In genomic region chr2:234763051-234763909, GRCh38 we compare ENCODE assay signal across 17 cellular contexts.
DNase-seq lines count a peak whose midpoint lies in the region; ATAC-seq lines count a peak whose summit lies in the region.
"Had no signal": no experiment of that assay in that cellular context is flagged by ENCODE, and none has a peak within 500 bp of the region (broad histone marks: within the 10 kb centered on the region; RNA-seq: fewer than 3 reads in every experiment).

No MANE protein-coding gene starts in this region.

- 17 to 19% methylated on average over 14 of the region's 14 CpGs for WGBS in GM23248 (ENCODE audit: low coverage in 1 of 2, low lambda C conversion rate in 2 of 2, missing lambda C conversion rate in 2 of 2), 2 experiments

- no peaks in the 10 kb centered on the region for H3K36me3 Mint-ChIP-seq in activated naive CD8-positive, alpha-beta T cell treated with anti-CD3 and anti-CD28 coated beads, Interleukin-2, amount 50 U/mL, for 24 hours (ENCODE audit: low read depth)
- H3K36me3 Mint-ChIP-seq: CD14-positive monocyte had no signal

- peak overlapping the region; percentile 23 for H3K4me3 ChIP-seq in GM23248
- H3K4me3 ChIP-seq: sigmoid colon had no signal

- H3F3A ChIP-seq in GM23248 (ENCODE audit: insufficient read depth) = peaks cover 23% of the 10 kb centered on the region

- H3K9me3 ChIP-seq in GM23248 (ENCODE audit: low read depth) = no peaks in the 10 kb centered on the region
- H3K9me3 ChIP-seq: sigmoid colon had no signal

- H3K9ac ChIP-seq in GM23248 = peak overlapping the region; percentile 35; the same call in 1 of the 2 replicates

- ATAC-seq in HG03108 (IDR thresholded peaks at IDR 0.05; ENCODE audit: unreplicated experiment) (no peak), GM21528 (IDR thresholded peaks at IDR 0.05; ENCODE audit: low FRiP score, unreplicated experiment) (no peak)
- ATAC-seq in activated naive CD8-positive, alpha-beta T cell treated with anti-CD3 and anti-CD28 coated beads, Interleukin-2, amount 50 U/mL, for 24 hours = no peak
- ATAC-seq: activated CD8-positive, alpha-beta T cell treated with anti-CD3 and anti-CD28 coated beads, Interleukin-2, amount 10 ng/mL, durations not matched to agents 7 days and 5 days had no signal

- H3K27ac ChIP-seq in GM23248 = peak overlapping the region; percentile 75
- H3K27ac ChIP-seq: sigmoid colon had no signal

- peak overlapping the region; percentile 46; the same call in 1 of the 2 replicates for H2AFZ ChIP-seq in GM23248

- peaks cover 8% of the 10 kb centered on the region; the same call in 1 of the 2 replicates for H3K9me2 ChIP-seq in GM23248 (ENCODE audit: insufficient read depth)

- peaks cover 9% of the 10 kb centered on the region for H3K27me3 Mint-ChIP-seq in activated naive CD8-positive, alpha-beta T cell treated with anti-CD3 and anti-CD28 coated beads, Interleukin-2, amount 50 U/mL, for 24 hours

- in situ Hi-C loops in GM23248 (cut with MboI) = no loop called here

- H3K4me1 ChIP-seq in GM23248 (ENCODE audit: insufficient read depth) = peaks cover 29% of the 10 kb centered on the region

- no peaks in the 10 kb centered on the region for H3K27me3 ChIP-seq in GM23248 (replicated peaks; ENCODE audit: insufficient read depth)
- H3K27me3 ChIP-seq: sigmoid colon had no signal

- H4K20me1 ChIP-seq in GM23248 (ENCODE audit: insufficient read depth) = no peaks in the 10 kb centered on the region

- H3K9me3 Mint-ChIP-seq in activated naive CD8-positive, alpha-beta T cell treated with anti-CD3 and anti-CD28 coated beads, Interleukin-2, amount 50 U/mL, for 24 hours = peaks cover 3% of the 10 kb centered on the region

- H3K4me1 Mint-ChIP-seq in activated naive CD8-positive, alpha-beta T cell treated with anti-CD3 and anti-CD28 coated beads, Interleukin-2, amount 50 U/mL, for 24 hours = no peaks in the 10 kb centered on the region
- H3K4me1 Mint-ChIP-seq: CD14-positive monocyte had no signal

- no peak overlapping the region for H3K27ac Mint-ChIP-seq in activated naive CD8-positive, alpha-beta T cell treated with anti-CD3 and anti-CD28 coated beads, Interleukin-2, amount 50 U/mL, for 24 hours
- H3K27ac Mint-ChIP-seq: activated CD8-positive, alpha-beta T cell treated with anti-CD3 and anti-CD28 coated beads, Interleukin-2, amount 10 ng/mL, durations not matched to agents 7 days and 5 days; activated T-helper 1 cell treated with anti-CD3 and anti-CD28 coated beads, Interleukin-12 subunit alpha, Interleukin-12 subunit beta, Interleukin-2, Interleukin-4 antibody, amounts not matched to agents 30 ng/mL and 10 ng/mL and 1 ng/mL, durations not matched to agents 14 hours and 24 hours and 36 hours had no signal

- H3K79me2 ChIP-seq in GM23248 (ENCODE audit: insufficient read depth) = no peaks in the 10 kb centered on the region

- H3K4me3 Mint-ChIP-seq in activated naive CD8-positive, alpha-beta T cell treated with anti-CD3 and anti-CD28 coated beads, Interleukin-2, amount 50 U/mL, for 24 hours = no peak overlapping the region
- H3K4me3 Mint-ChIP-seq: activated CD8-positive, alpha-beta T cell treated with anti-CD3 and anti-CD28 coated beads, Interleukin-2, amount 10 ng/mL, durations not matched to agents 7 days and 5 days; activated T-helper 1 cell treated with anti-CD3 and anti-CD28 coated beads, Interleukin-12 subunit alpha, Interleukin-12 subunit beta, Interleukin-2, Interleukin-4 antibody, amounts not matched to agents 30 ng/mL and 10 ng/mL and 1 ng/mL, durations not matched to agents 14 hours and 24 hours and 36 hours; CD14-positive monocyte had no signal

- peak; percentile 85 for DNase-seq in AG08395 (ENCODE audit: low spot score)
- peak; percentile 84 for DNase-seq in GM23248
- DNase-seq in astrocyte of the hippocampus (ENCODE audit: low read depth, low spot score) = peak; percentile 55
- peak; percentile 48 for DNase-seq in left kidney (ENCODE audit: low read depth, low spot score)
- no peak for DNase-seq in DMS79 treated with DMSO at 0.1 percent for 48 hours (lab: John Stamatoyannopoulos, UW)
- DNase-seq in activated naive CD8-positive, alpha-beta T cell treated with anti-CD3 and anti-CD28 coated beads, Interleukin-2, amount 50 U/mL, for 24 hours = no peak
- DNase-seq: activated CD8-positive, alpha-beta T cell treated with anti-CD3 and anti-CD28 coated beads, Interleukin-2, amount 10 ng/mL, durations not matched to agents 7 days and 5 days; amygdala; midbrain; NCI-H1694 treated with DMSO at 0.1 percent for 48 hours; NCI-H510A treated with DMSO at 0.1 percent for 48 hours; sigmoid colon; stimulated activated CD4-positive, alpha-beta T cell treated with anti-CD3 and anti-CD28 coated beads, Interleukin-4, amount 100 ng/mL, for 24 hours had no signal

- peak overlapping the region; percentile 55 for H3K4me2 ChIP-seq in GM23248 (ENCODE audit: unreplicated experiment)

- no peaks in the 10 kb centered on the region for H3K36me3 ChIP-seq in GM23248 (ENCODE audit: low read depth)
- H3K36me3 ChIP-seq: sigmoid colon had no signal

Comparison
In these comparisons a context has a peak if more than half of its experiments do, and no peak if none do; other contexts are left out.
1. DNase-seq: peak in AG08395 (single experiment), GM23248 (single experiment), astrocyte of the hippocampus (single experiment) and left kidney (single experiment); none in DMS79 treated with DMSO at 0.1 percent for 48 hours (single experiment) and activated naive CD8-positive, alpha-beta T cell treated with anti-CD3 and anti-CD28 coated beads, Interleukin-2, amount 50 U/mL, for 24 hours (single experiment).